8 cellular contexts compared by ENCODE assay signal in the genomic region with DNA sequence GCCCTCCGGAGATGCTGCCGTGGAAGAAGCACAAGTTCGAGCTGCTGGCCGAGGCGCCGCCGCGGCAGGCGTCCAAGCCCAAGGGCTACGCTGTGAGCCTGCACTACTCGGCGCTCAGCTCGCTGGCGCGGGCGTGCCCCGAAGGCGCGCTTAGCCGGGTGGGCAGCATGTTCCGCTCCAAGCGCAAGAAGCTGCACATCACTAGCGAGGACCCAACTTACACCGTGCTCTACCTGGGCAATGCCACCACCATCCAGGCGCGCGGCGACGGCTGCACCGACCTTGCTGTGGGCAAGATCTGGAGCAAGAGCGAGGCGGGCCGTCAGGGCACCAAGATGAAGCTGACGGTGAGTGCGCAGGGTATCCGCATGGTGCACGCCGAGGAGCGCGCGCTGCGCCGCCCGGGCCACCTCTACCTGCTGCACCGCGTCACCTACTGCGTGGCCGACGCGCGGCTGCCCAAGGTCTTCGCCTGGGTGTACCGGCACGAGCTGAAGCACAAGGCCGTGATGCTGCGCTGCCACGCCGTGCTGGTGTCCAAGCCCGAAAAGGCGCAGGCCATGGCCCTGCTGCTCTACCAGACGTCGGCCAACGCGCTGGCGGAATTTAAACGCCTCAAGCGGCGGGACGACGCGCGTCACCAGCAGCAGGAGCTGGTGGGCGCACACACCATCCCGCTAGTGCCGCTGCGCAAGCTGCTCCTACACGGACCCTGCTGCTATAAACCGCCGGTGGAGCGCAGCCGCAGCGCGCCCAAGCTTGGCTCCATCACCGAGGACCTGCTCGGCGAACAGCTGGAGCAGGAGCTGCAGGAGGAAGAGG. TPM values are rescaled to one million over a fixed set of nuclear protein-coding genes. Genes with fewer than 3 reads are reported as not detected.
DNase-seq lines count a peak whose midpoint lies in the region; ATAC-seq lines count a peak whose summit lies in the region.

No MANE protein-coding gene starts in this region.

- ATAC-seq in natural killer cell treated with Interleukin-12 subunit alpha and Interleukin-12 subunit beta and Interleukin-15 and Interleukin-18, amount 100 ng/mL, for 72 hours: peak in 1 of 2 donors; percentile 0
- no peak for ATAC-seq in HG03097 (IDR thresholded peaks at IDR 0.05; ENCODE audit: low FRiP score, unreplicated experiment)
- no peak for ATAC-seq in GM19452 (IDR thresholded peaks at IDR 0.05; ENCODE audit: unreplicated experiment)

- H3K4me3 Mint-ChIP-seq in natural killer cell treated with Interleukin-12 subunit alpha and Interleukin-12 subunit beta and Interleukin-15 and Interleukin-18, amount 100 ng/mL, for 72 hours: peak overlapping the region; percentile 92

- H3K36me3 Mint-ChIP-seq in natural killer cell treated with Interleukin-12 subunit alpha and Interleukin-12 subunit beta and Interleukin-15 and Interleukin-18, amount 100 ng/mL, for 72 hours: no peaks in the 10 kb centered on the region

- DNase-seq in DMS53 treated with DMSO at 0.1 percent for 48 hours (lab: John Stamatoyannopoulos, UW; ENCODE audit: unreplicated experiment): peak; percentile 15
- DNase-seq in HK-2 (ENCODE audit: unreplicated experiment): peak; percentile 18
- peak; percentile 38 for DNase-seq in activated T-cell treated with anti-CD3 and anti-CD28 coated beads for 48 hours (ENCODE audit: low read depth)
- DNase-seq in fibroblast of peridontal ligament (ENCODE audit: extremely low read depth): peak; percentile 50
- no peak for DNase-seq in natural killer cell treated with Interleukin-12 subunit alpha and Interleukin-12 subunit beta and Interleukin-15 and Interleukin-18, amount 100 ng/mL, for 72 hours (ENCODE audit: low spot score)
- no peak for DNase-seq in HCEC 1CT

- H3K4me1 Mint-ChIP-seq in natural killer cell treated with Interleukin-12 subunit alpha and Interleukin-12 subunit beta and Interleukin-15 and Interleukin-18, amount 100 ng/mL, for 72 hours (ENCODE audit: low read depth in 2 of 2): peaks cover 60 to 63% of the 10 kb centered on the region in 2 donors

- H3K9me3 Mint-ChIP-seq in natural killer cell treated with Interleukin-12 subunit alpha and Interleukin-12 subunit beta and Interleukin-15 and Interleukin-18, amount 100 ng/mL, for 72 hours: no peaks in the 10 kb centered on the region

- H3K27me3 Mint-ChIP-seq in natural killer cell treated with Interleukin-12 subunit alpha and Interleukin-12 subunit beta and Interleukin-15 and Interleukin-18, amount 100 ng/mL, for 72 hours: no peaks in the 10 kb centered on the region

- peak overlapping the region; percentile 78 to 94 for H3K27ac Mint-ChIP-seq in natural killer cell treated with Interleukin-12 subunit alpha and Interleukin-12 subunit beta and Interleukin-15 and Interleukin-18, amount 100 ng/mL, for 72 hours

RNA-seq across cellular contexts. Expression of a gene that starts 1.3 kb away (rescaled TPM):
- 10 to 100 TPM; 11.6 to 50.2 TPM for total RNA-seq in natural killer cell treated with Interleukin-12 subunit alpha and Interleukin-12 subunit beta and Interleukin-15 and Interleukin-18, amount 100 ng/mL, for 72 hours

RNA-seq across cellular contexts. Expression of a gene that starts 15.0 kb away (rescaled TPM):
- total RNA-seq in natural killer cell treated with Interleukin-12 subunit alpha and Interleukin-12 subunit beta and Interleukin-15 and Interleukin-18, amount 100 ng/mL, for 72 hours: 10 to 100 TPM; 38.7 to 63.3 TPM

RNA-seq across cellular contexts. Expression of a gene that starts 53.8 kb away (rescaled TPM):
- total RNA-seq in natural killer cell treated with Interleukin-12 subunit alpha and Interleukin-12 subunit beta and Interleukin-15 and Interleukin-18, amount 100 ng/mL, for 72 hours: 1 to 10 TPM; 4.7 to 8.5 TPM

Comparison
In these comparisons a context has a peak if more than half of its experiments do, and no peak if none do; other contexts are left out.
1. DNase-seq: peak in DMS53 treated with DMSO at 0.1 percent for 48 hours (single experiment), HK-2 (single experiment), activated T-cell treated with anti-CD3 and anti-CD28 coated beads for 48 hours (single experiment) and fibroblast of peridontal ligament (single experiment); none in natural killer cell treated with Interleukin-12 subunit alpha and Interleukin-12 subunit beta and Interleukin-15 and Interleukin-18, amount 100 ng/mL, for 72 hours (single experiment) and HCEC 1CT (single experiment).